ENCODE assay signal across 18 cellular contexts in genomic region chr12:47766496-47767196, GRCh38. TPM values are rescaled to one million over a fixed set of nuclear protein-coding genes. Genes with fewer than 3 reads are reported as not detected.
A peak's percentile ranks its signal among the peaks of the same experiment; 100 is the strongest.
DNase-seq lines count a peak whose midpoint lies in the region; ATAC-seq and TF ChIP-seq lines count a peak whose summit lies in the region.
"Had no signal": no experiment of that assay in that cellular context is flagged by ENCODE, and none has a peak within 500 bp of the region (broad histone marks: within the 10 kb centered on the region; RNA-seq: fewer than 3 reads in every experiment).

No MANE protein-coding gene starts in this region.

- peak overlapping the region; percentile 23; the same call in 1 of the 2 replicates for H3K4me2 ChIP-seq in PC-9
- H3K4me2 ChIP-seq: A549, smooth muscle cell had no signal

- no TSS peak for BruUV-seq in PC-9 (replicated peaks; lab: Mats Ljungman, UMichigan)

- POLR2A ChIA-PET in PC-9 (lab: Charles Lee; ENCODE audit: unreplicated experiment) = interaction anchor here (0.6 kb wide), 3 partner anchors 11 to 1501 kb away, joined by 3 to 5 read pairs (median 5); no protein-coding TSS in a partner anchor

- no peaks in the 10 kb centered on the region for H3K36me3 ChIP-seq in PC-9 (ENCODE audit: low read depth)
- H3K36me3 ChIP-seq: prostate gland, thoracic aorta had no signal

- H3K27ac ChIP-seq in PC-9 (no peak overlapping the region), substantia nigra (ENCODE audit: low read depth, low read length, poor library complexity, severe bottlenecking) (peak overlapping the region; percentile 35)
- H3K27ac ChIP-seq: GM23248, prostate gland, thoracic aorta had no signal

- no peaks in the 10 kb centered on the region for H4K20me1 ChIP-seq in PC-9 (ENCODE audit: insufficient read depth)

- H3K9me3 ChIP-seq in PC-9 (ENCODE audit: insufficient read depth, low read depth) = no peaks in the 10 kb centered on the region
- H3K9me3 ChIP-seq: A549, prostate gland, thoracic aorta had no signal

- H3K9me2 ChIP-seq in PC-9 (ENCODE audit: insufficient read depth) = no peaks in the 10 kb centered on the region

- no peaks in the 10 kb centered on the region for H3K27me3 ChIP-seq in PC-9 (ENCODE audit: insufficient read depth, low read depth)

- H2AFZ ChIP-seq in PC-9 = no peak overlapping the region
- H2AFZ ChIP-seq: GM23248 had no signal

- no peak for TF ChIP-seq CTCF in PC-9 (conservative IDR thresholded peaks at IDR 0.05)

- ATAC-seq in left colon (peak; percentile 2), HG03565 (IDR thresholded peaks at IDR 0.05; ENCODE audit: unreplicated experiment) (no peak)

- no peak overlapping the region for H3K4me3 ChIP-seq in PC-9
- H3K4me3 ChIP-seq: A549, GM23248, lung, prostate gland, smooth muscle cell, thoracic aorta had no signal

- peaks cover 70% of the 10 kb centered on the region for H3K4me1 ChIP-seq in PC-9 (replicated peaks; ENCODE audit: insufficient read depth)
- H3K4me1 ChIP-seq: prostate gland had no signal

- intact Hi-C loops in PC-9 (cut with micrococcal nuclease; ENCODE audit: unreplicated experiment) (loop anchor here (1.0 kb wide), 1 partner anchor 22 kb away; no protein-coding TSS in a partner anchor), left colon (cut with DNase I, micrococcal nuclease) (loop anchor here in 1 of 2 donors (5.0 kb wide), 1 partner anchor 49 kb away; no protein-coding TSS in a partner anchor)

- H3K79me2 ChIP-seq in PC-9 (ENCODE audit: low read depth) = no peaks in the 10 kb centered on the region

- CTCF ChIA-PET in PC-9 (lab: Charles Lee) = interaction anchor here (0.6 to 3.0 kb wide), 9 partner anchors 9 to 1134 kb away, joined by 3 to 29 read pairs (median 6); partner anchors contain the start of gene ENDOU

- DNase-seq in activated gamma-delta T cell treated with Interleukin-2 at 50 U/mL for 16 hours = peak; percentile 22
- DNase-seq in activated gamma-delta T cell (lab: John Stamatoyannopoulos, UW) = no peak
- peak in 1 of 2 experiments; percentile 26 for DNase-seq in PC-9
- no peak for DNase-seq in left colon
- no peak for DNase-seq in substantia nigra (lab: John Stamatoyannopoulos, UW)
- DNase-seq in H4 (ENCODE audit: low spot score) = no peak
- no peak for DNase-seq in DMS153 (lab: John Stamatoyannopoulos, UW)
- DNase-seq: NCI-H187, NCI-H510A, SIG-M5 had no signal

- H3F3A ChIP-seq in PC-9 (ENCODE audit: insufficient read depth, low read depth) = peaks cover 39% of the 10 kb centered on the region

RNA-seq across cellular contexts. Expression of gene SLC48A1, which starts 6.4 kb away (rescaled TPM):
- 76.4 and 108 TPM in 2 replicates for total RNA-seq in PC-9 (2021)
- 10 to 100 TPM; 18.1 to 18.9 TPM for total RNA-seq in left colon
- 11.9 and 14.0 TPM in 2 replicates for total RNA-seq in H4 (2014; rRNA removed; shearing (Covaris generic))

RNA-seq across cellular contexts. Expression of gene RAPGEF3, which starts 8.0 kb away (rescaled TPM):
- total RNA-seq in PC-9 (2021) (4.1 and 5.7 TPM in 2 replicates), left colon (1 to 10 TPM; 8.5 to 9.7 TPM)
- 2.0 and 3.0 TPM in 2 replicates for total RNA-seq in H4 (2014; rRNA removed; shearing (Covaris generic))

RNA-seq across cellular contexts. Expression of gene ENDOU, which starts 41.4 kb away (rescaled TPM):
- total RNA-seq in PC-9 (2021) = 0.25 and 0.39 TPM in 2 replicates
- total RNA-seq in left colon = not detected
- not detected in 2 replicates for total RNA-seq in H4 (2014; rRNA removed; shearing (Covaris generic))
- total RNA-seq: activated CD8-positive, alpha-beta memory T cell treated with anti-CD3 and anti-CD28 coated beads for 36 hours had no signal

RNA-seq across cellular contexts. Expression of gene HDAC7, which starts 53.1 kb away (rescaled TPM):
- total RNA-seq in PC-9 (2021) = 106 and 114 TPM in 2 replicates
- total RNA-seq in left colon = 10 to 100 TPM; 21.6 to 25.6 TPM
- total RNA-seq in H4 (2014; rRNA removed; shearing (Covaris generic)) = 10.0 and 13.7 TPM in 2 replicates
